18 cellular contexts compared by ENCODE assay signal in genomic region chr17:6361733-6362132, GRCh38.
DNase-seq lines count a peak whose midpoint lies in the region; ATAC-seq, FAIRE-seq and TF ChIP-seq lines count a peak whose summit lies in the region.
"Had no signal": no experiment of that assay in that cellular context is flagged by ENCODE, and none has a peak within 500 bp of the region (broad histone marks: within the 10 kb centered on the region; RNA-seq: fewer than 3 reads in every experiment).

No MANE protein-coding gene starts in this region.

- H3K27ac Mint-ChIP-seq in T-helper 17 cell, result no peak overlapping the region
- H3K27ac Mint-ChIP-seq: IgD-negative memory B cell, nephron had no signal

- WGBS in A549 (ENCODE audit: missing lambda C conversion rate), result 14% methylated on average over 5 of the region's 5 CpGs
- 64 to 71% methylated on average over 5 of the region's 5 CpGs for WGBS in body of pancreas, 2 donors

- POLR2A ChIA-PET in A549 (lab: Yijun Ruan, JAX), result no interaction called here
- POLR2A ChIA-PET in RWPE1 (lab: Yijun Ruan, JAX; ENCODE audit: low non-redundant PET), result no interaction called here

- intact Hi-C loops in kidney (cut with DNase I) (no loop called here), body of pancreas (cut with DNase I) (no loop called here)

- no peak for TF ChIP-seq POLR2A in A549 (IDR thresholded peaks at IDR 0.05; ENCODE audit: low read length)
- TF ChIP-seq POLR2A in body of pancreas (IDR thresholded peaks at IDR 0.05), result no peak

- TF ChIP-seq EP300 in A549 (IDR thresholded peaks at IDR 0.05), result no peak

- peaks cover 69% of the 10 kb centered on the region for H3K27me3 Mint-ChIP-seq in T-helper 17 cell

- H3K27me3 ChIP-seq in body of pancreas, result no peaks in the 10 kb centered on the region
- H3K27me3 ChIP-seq: hepatocyte, right atrium auricular region, thyroid gland had no signal

- no peaks in the 10 kb centered on the region for H3K4me1 Mint-ChIP-seq in T-helper 17 cell
- H3K4me1 Mint-ChIP-seq: IgD-negative memory B cell had no signal

- no peak overlapping the region for H3K9ac ChIP-seq in kidney (ENCODE audit: low read length in 2 of 2)
- H3K9ac ChIP-seq: GM23248 had no signal

- DNase-seq in A549 (ENCODE audit: low read depth in 1 of 2, low spot score in 1 of 2) (peak in 1 of 2 experiments; percentile 35), GM19239 (ENCODE audit: insufficient read length, low spot score) (peak; percentile 29), RWPE1 (ENCODE audit: low spot score) (peak; percentile 54), glomerular visceral epithelial cell (ENCODE audit: extremely low spot score) (peak; percentile 13), kidney (no peak), inferior parietal cortex (ENCODE audit: extremely low spot score) (no peak), body of pancreas (no peak), T-helper 17 cell (no peak)
- DNase-seq: activated gamma-delta T cell; aorta; GM23248; NCI-H1105 treated with DMSO at 0.1 percent for 48 hours; stimulated activated CD4-positive, alpha-beta T cell treated with anti-CD3 and anti-CD28 coated beads, Interleukin-2, amount 100 ng/mL, for 24 hours; thyroid gland had no signal

- FAIRE-seq in A549 (lab: Jason Lieb, UNC) (no peak), GM19239 (lab: Jason Lieb, UNC) (no peak), kidney (lab: Jason Lieb, UNC) (no peak)

- H3K4me3 ChIP-seq in A549 (no peak overlapping the region), kidney (ENCODE audit: low read length in 2 of 2) (no peak overlapping the region), body of pancreas (no peak overlapping the region)
- H3K4me3 ChIP-seq: GM23248, hepatocyte, right atrium auricular region, thyroid gland had no signal

- ATAC-seq in A549 (peak in 1 of 2 experiments; percentile 50; a peak in 3 of 6 replicates), body of pancreas (no peak), T-helper 17 cell (no peak)

- no peak overlapping the region for H3K4me3 Mint-ChIP-seq in T-helper 17 cell
- H3K4me3 Mint-ChIP-seq: nephron had no signal

- H3K36me3 Mint-ChIP-seq in T-helper 17 cell (ENCODE audit: low read depth), result no peaks in the 10 kb centered on the region

- no peak for TF ChIP-seq RAD21 in A549 (conservative IDR thresholded peaks at IDR 0.05 in 1 of 2, IDR thresholded peaks at IDR 0.05 in 1 of 2)

- no peak overlapping the region for H3K4me2 ChIP-seq in A549
- H3K4me2 ChIP-seq: hepatocyte had no signal

- no peaks in the 10 kb centered on the region for H3K36me3 ChIP-seq in kidney (ENCODE audit: control insufficient read depth in 1 of 2, insufficient read depth in 2 of 2, low read length in 2 of 2)
- H3K36me3 ChIP-seq in body of pancreas (replicated peaks in 1 of 2; ENCODE audit: insufficient read depth in 1 of 2, low read depth in 2 of 2), result no peaks in the 10 kb centered on the region
- H3K36me3 ChIP-seq: right atrium auricular region, thyroid gland had no signal

- H3K9me3 ChIP-seq in A549 (no peaks in the 10 kb centered on the region), kidney (ENCODE audit: control insufficient read depth in 1 of 2, low read length in 2 of 2) (no peaks in the 10 kb centered on the region), body of pancreas (no peaks in the 10 kb centered on the region), T-helper 17 cell (ENCODE audit: control insufficient read depth, low read length, poor library complexity, severe bottlenecking) (no peaks in the 10 kb centered on the region)
- H3K9me3 ChIP-seq: right atrium auricular region, thyroid gland had no signal

- H3K27ac ChIP-seq in A549 (no peak overlapping the region), RWPE1 (no peak overlapping the region), kidney (ENCODE audit: low read depth in 2 of 2, low read length in 2 of 2) (no peak overlapping the region), body of pancreas (no peak overlapping the region)
- H3K27ac ChIP-seq: GM23248, hepatocyte, right atrium auricular region, thyroid gland had no signal

- CTCF ChIA-PET in A549 (lab: Yijun Ruan, JAX) (interaction anchor here (1.4 to 1.7 kb wide), 2 partner anchors 10 to 19 kb away, joined by 4 to 5 read pairs; no protein-coding TSS in a partner anchor), RWPE1 (lab: Yijun Ruan, JAX) (no interaction called here)

- no peak for TF ChIP-seq CTCF in A549 (IDR thresholded peaks at IDR 0.05)
- no peak for TF ChIP-seq CTCF in RWPE1 (conservative IDR thresholded peaks at IDR 0.05; ENCODE audit: low read depth)
- TF ChIP-seq CTCF in kidney (IDR thresholded peaks at IDR 0.05; ENCODE audit: borderline replicate concordance, extremely low read depth, insufficient read depth), result no peak
- TF ChIP-seq CTCF in body of pancreas (IDR thresholded peaks at IDR 0.05), result no peak

- H3K4me1 ChIP-seq in A549, result peaks cover 21% of the 10 kb centered on the region
- H3K4me1 ChIP-seq in kidney (ENCODE audit: control insufficient read depth in 1 of 2, insufficient read depth in 1 of 2, low read depth in 1 of 2, low read length in 2 of 2), result no peaks in the 10 kb centered on the region
- H3K4me1 ChIP-seq in body of pancreas, result no peaks in the 10 kb centered on the region
- H3K4me1 ChIP-seq: right atrium auricular region, thyroid gland had no signal

TF ChIP-seq in A549, 52 proteins besides CTCF, POLR2A, EP300 and RAD21:
- TF ChIP-seq KDM5A (IDR thresholded peaks at IDR 0.05) (no peak), HES2 (IDR thresholded peaks at IDR 0.05) (no peak), RARB (CRISPR knock-in tag; IDR thresholded peaks at IDR 0.05) (no peak), RFX5 (IDR thresholded peaks at IDR 0.05) (peak; percentile 96), MAX (IDR thresholded peaks at IDR 0.05) (no peak), HDAC2 (IDR thresholded peaks at IDR 0.05) (no peak), NR3C1 (IDR thresholded peaks at IDR 0.05) (no peak), MYC (IDR thresholded peaks at IDR 0.05; ENCODE audit: borderline replicate concordance, low read length) (no peak), USF2 (IDR thresholded peaks at IDR 0.05) (0 out of 2 replicates have a peak, but pooled peaks have one; percentile 42), HOXB5 (CRISPR knock-in tag; IDR thresholded peaks at IDR 0.05) (no peak), TFCP2L1 (CRISPR knock-in tag; IDR thresholded peaks at IDR 0.05) (no peak), ESRRA (IDR thresholded peaks at IDR 0.05; ENCODE audit: borderline replicate concordance, low read length) (no peak), CBX8 (IDR thresholded peaks at IDR 0.05) (no peak), EHF (CRISPR knock-in tag; IDR thresholded peaks at IDR 0.05) (no peak), MAFK (IDR thresholded peaks at IDR 0.05; ENCODE audit: partially characterized antibody) (no peak)

Comparison
In these comparisons a context has a peak if more than half of its experiments do, and no peak if none do; other contexts are left out.
1. DNase-seq: peak in GM19239 (single experiment), RWPE1 (single experiment) and glomerular visceral epithelial cell (single experiment); none in kidney (single experiment), inferior parietal cortex (single experiment), body of pancreas (0 of 4) and T-helper 17 cell (0 of 3).